ENCODE assay signal across 8 cellular contexts in the genomic region with DNA sequence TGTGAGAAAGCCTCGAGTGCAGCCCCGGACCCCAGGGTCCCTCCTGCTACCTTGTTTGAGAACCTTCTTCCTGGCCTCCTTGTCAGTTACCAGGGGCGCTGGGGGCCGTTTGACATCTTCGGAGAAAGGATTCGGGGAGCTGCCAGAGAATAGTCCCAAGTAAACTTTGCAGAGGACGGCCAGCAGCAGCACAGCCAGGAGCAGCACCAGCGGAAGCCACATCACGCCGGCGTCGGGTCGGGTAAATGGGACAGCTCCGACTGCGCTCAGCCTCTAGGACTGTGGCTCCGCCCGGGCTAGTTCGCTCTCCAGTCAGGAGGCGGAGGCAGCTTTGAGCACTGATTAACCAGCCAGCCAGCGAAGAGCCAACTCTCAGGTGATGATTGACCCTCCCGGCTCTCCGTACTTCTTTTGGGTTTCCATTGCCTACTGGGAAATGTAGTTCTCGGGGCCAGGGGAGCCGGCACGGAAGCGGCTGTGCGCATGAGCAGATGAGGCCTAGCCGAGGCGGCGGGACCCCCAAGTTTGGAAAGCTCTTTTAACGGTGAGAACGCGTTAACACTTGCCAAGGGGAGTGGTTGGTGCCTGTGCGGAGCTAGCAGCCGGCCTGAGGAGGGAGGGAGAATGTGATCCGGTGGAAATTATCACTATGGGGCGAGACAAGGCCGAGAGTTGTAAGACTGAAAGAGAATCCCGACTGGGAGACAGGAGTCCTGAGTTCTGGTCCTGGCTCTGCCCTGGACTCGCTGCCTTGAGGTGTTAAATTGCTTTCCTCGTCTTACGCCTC. TPM values are rescaled to one million over a fixed set of nuclear protein-coding genes. Genes with fewer than 3 reads are reported as not detected.
DNase-seq lines count a peak whose midpoint lies in the region; ATAC-seq and TF ChIP-seq lines count a peak whose summit lies in the region.

A gene (plus strand): TSS at position 484 of the 787 bp plus-strand sequence. CDS start 2,430 bp downstream, outside the sequence.
A gene (minus strand): TSS at position 243 of the 787 bp plus-strand sequence. CDS start 21 bp downstream, at position 222.

- intact Hi-C loops in testis (cut with DNase I; ENCODE audit: low total_unique reads): no loop called here

- 0% methylated on average over 8 to 42 of the region's 42 CpGs for WGBS in testis, 2 donors

- ATAC-seq in HG02623 (IDR thresholded peaks at IDR 0.05; ENCODE audit: unreplicated experiment) (peak; percentile 97), omental fat pad (ENCODE audit: low FRiP score) (peak; percentile 96)

- peak within 1 kb of the TSS; percentile 99 for H3K27ac Mint-ChIP-seq in activated naive CD8-positive, alpha-beta T cell

- H3K4me3 Mint-ChIP-seq in activated naive CD8-positive, alpha-beta T cell: peak within 1 kb of the TSS; percentile 100

- peak; percentile 97 for DNase-seq in GM10248 (ENCODE audit: extremely low spot score)
- DNase-seq in NCI-H1105 (lab: John Stamatoyannopoulos, UW): peak; percentile 94
- peak; percentile 100 for DNase-seq in SKM-1 treated with dmso at 0.1 percent for 144 hours (lab: John Stamatoyannopoulos, UW; ENCODE audit: unreplicated experiment)
- DNase-seq in glomerular visceral epithelial cell (ENCODE audit: extremely low spot score): peak; percentile 98
- DNase-seq in omental fat pad (ENCODE audit: low spot score): peak; percentile 93
- DNase-seq in testis: peak; percentile 99

- H3K36me3 ChIP-seq in testis (ENCODE audit: low read depth, missing control alignments): no peaks in the 10 kb centered on the region

- peaks cover 9% of the 10 kb centered on the region for H3K4me1 ChIP-seq in testis

- H3K4me3 ChIP-seq in testis: peak within 1 kb of the TSS; percentile 80 to 85

- no peaks in the 10 kb centered on the region for H3K9me3 Mint-ChIP-seq in activated naive CD8-positive, alpha-beta T cell (ENCODE audit: low read depth)

- H3K9me3 ChIP-seq in testis: no peaks in the 10 kb centered on the region

- TF ChIP-seq POLR2A in testis (IDR thresholded peaks at IDR 0.05): peak; percentile 85

- H3K27me3 Mint-ChIP-seq in activated naive CD8-positive, alpha-beta T cell: no peaks in the 10 kb centered on the region

- CTCF ChIA-PET in GM10248 (lab: Yijun Ruan, JAX): interaction anchor here (0.9 to 2.0 kb wide), 7 partner anchors 8 to 198 kb away, joined by 3 to 9 read pairs (median 4); a partner anchor contains a TSS

- POLR2A ChIA-PET in GM10248 (lab: Yijun Ruan, JAX): interaction anchor here (0.9 to 3.4 kb wide), 11 partner anchors 11 to 257 kb away, joined by 3 to 27 read pairs (median 4); a partner anchor contains a TSS

- H3K36me3 Mint-ChIP-seq in activated naive CD8-positive, alpha-beta T cell: peaks cover 15% of the 10 kb centered on the region

- H3K27ac ChIP-seq in testis: peak within 1 kb of the TSS; percentile 82 to 84

- no peaks in the 10 kb centered on the region for H3K27me3 ChIP-seq in testis

- TF ChIP-seq CTCF in GM10248 (IDR thresholded peaks at IDR 0.05; ENCODE audit: control extremely low read depth, extremely low read depth, low read depth, missing control alignments) (no peak), omental fat pad (IDR thresholded peaks at IDR 0.05) (no peak), testis (IDR thresholded peaks at IDR 0.05) (peak in 1 of 3 experiments; percentile 19)

- H3K4me1 Mint-ChIP-seq in activated naive CD8-positive, alpha-beta T cell (ENCODE audit: low read depth): peaks cover 50% of the 10 kb centered on the region

RNA-seq across cellular contexts. Expression of the first gene that starts in this region (rescaled TPM):
- 10 to 100 TPM; 42.2 to 83.8 (median 67.9) TPM for total RNA-seq in omental fat pad
- 10 to 100 TPM; 38.4 to 51.6 TPM for total RNA-seq in testis
- 26.2 TPM for polyA plus RNA-seq in testis (ENCODE audit: insufficient read depth, low read depth, low replicate concordance)

RNA-seq across cellular contexts. Expression of the second gene that starts in this region (rescaled TPM):
- total RNA-seq in omental fat pad (100 to 1,000 TPM; 153 to 436 (median 303) TPM), testis (10 to 100 TPM; 54.0 to 60.5 TPM)
- polyA plus RNA-seq in testis (ENCODE audit: insufficient read depth, low read depth, low replicate concordance): 49.7 TPM

Comparison
In these comparisons a context has a peak if more than half of its experiments do, and no peak if none do; other contexts are left out.
1. Peak in every context shown above with its lines: DNase-seq, ATAC-seq, H3K4me3 ChIP-seq and H3K27ac ChIP-seq.